In genomic region chr17:35731932-35732805, GRCh38 we compare ENCODE assay signal across 10 cellular contexts. TPM values are rescaled to one million over a fixed set of nuclear protein-coding genes. Genes with fewer than 3 reads are reported as not detected.
A peak's percentile ranks its signal among the peaks of the same experiment; 100 is the strongest.
DNase-seq lines count a peak whose midpoint lies in the region; ATAC-seq and TF ChIP-seq lines count a peak whose summit lies in the region.
"Had no signal": no experiment of that assay in that cellular context is flagged by ENCODE, and none has a peak within 500 bp of the region (broad histone marks: within the 10 kb centered on the region; RNA-seq: fewer than 3 reads in every experiment).

No MANE protein-coding gene starts in this region.

- peak overlapping the region; percentile 77 for H3K4me3 ChIP-seq in ACC112 (ENCODE audit: low read depth, low read length)

- H3K36me3 ChIP-seq in ACC112 (ENCODE audit: insufficient read depth, low read length): no peaks in the 10 kb centered on the region

- H3K79me2 ChIP-seq in ACC112 (ENCODE audit: control insufficient read depth, insufficient read depth, low read length, unreplicated experiment): no peaks in the 10 kb centered on the region

- H3K27ac ChIP-seq in ACC112 (ENCODE audit: low read depth, low read length): no peak overlapping the region
- H3K27ac ChIP-seq: epithelial cell of prostate had no signal

- no peak overlapping the region for H2AFZ ChIP-seq in ACC112 (ENCODE audit: low read length, unreplicated experiment)

- peak; percentile 38 to 50 for ATAC-seq in naive thymus-derived CD8-positive, alpha-beta T cell
- no peak for ATAC-seq in HG03095 (IDR thresholded peaks at IDR 0.05; ENCODE audit: unreplicated experiment)
- ATAC-seq in GM19452 (IDR thresholded peaks at IDR 0.05; ENCODE audit: unreplicated experiment): no peak
- ATAC-seq in GM18867 (IDR thresholded peaks at IDR 0.05; ENCODE audit: unreplicated experiment): no peak

- peaks cover 16% of the 10 kb centered on the region for H3K27me3 Mint-ChIP-seq in IgD-negative memory B cell
- H3K27me3 Mint-ChIP-seq in endothelial cell (ENCODE audit: unreplicated experiment): peaks cover 12% of the 10 kb centered on the region
- peaks cover 0 to 2% (median 0%) of the 10 kb centered on the region in 5 donors for H3K27me3 Mint-ChIP-seq in naive thymus-derived CD8-positive, alpha-beta T cell

- H3K4me1 Mint-ChIP-seq in IgD-negative memory B cell (peaks cover 0 to 11% (median 10%) of the 10 kb centered on the region in 3 donors), endothelial cell (ENCODE audit: unreplicated experiment) (peaks cover 9% of the 10 kb centered on the region)
- peaks cover 15 to 31% (median 21%) of the 10 kb centered on the region in 4 donors for H3K4me1 Mint-ChIP-seq in naive thymus-derived CD8-positive, alpha-beta T cell

- POLR2A ChIA-PET in naive thymus-derived CD8-positive, alpha-beta T cell (lab: Charles Lee): interaction anchor here (0.7 to 1.6 kb wide), 3 partner anchors 9 to 212 kb away, joined by 3 to 5 read pairs (median 4); no protein-coding TSS in a partner anchor

- peaks cover 8% of the 10 kb centered on the region for H3K4me1 ChIP-seq in ACC112 (ENCODE audit: control insufficient read depth, insufficient read depth, low read length, unreplicated experiment)

- H3K4me3 Mint-ChIP-seq in IgD-negative memory B cell: peak overlapping the region in 3 of 4 donors; percentile 52 to 81 (median 78)
- peak overlapping the region; percentile 87 for H3K4me3 Mint-ChIP-seq in endothelial cell (ENCODE audit: unreplicated experiment)
- H3K4me3 Mint-ChIP-seq in naive thymus-derived CD8-positive, alpha-beta T cell: peak overlapping the region; percentile 67 to 86 (median 77)

- no peaks in the 10 kb centered on the region for H3K9me3 Mint-ChIP-seq in IgD-negative memory B cell
- H3K9me3 Mint-ChIP-seq in endothelial cell (ENCODE audit: unreplicated experiment): no peaks in the 10 kb centered on the region
- H3K9me3 Mint-ChIP-seq in naive thymus-derived CD8-positive, alpha-beta T cell: no peaks in the 10 kb centered on the region

- peaks cover 3% of the 10 kb centered on the region; the same call in 1 of the 2 replicates for H3K27me3 ChIP-seq in ACC112 (ENCODE audit: insufficient read depth, low read length)

- TF ChIP-seq CTCF in endothelial cell (IDR thresholded peaks at IDR 0.05; ENCODE audit: unreplicated experiment): no peak

- DNase-seq in endothelial cell (ENCODE audit: low spot score): no peak
- peak in 1 of 10 donors; percentile 45 for DNase-seq in naive thymus-derived CD8-positive, alpha-beta T cell
- no peak for DNase-seq in NOMO-1 treated with dmso at 0.1 percent for 144 hours (lab: John Stamatoyannopoulos, UW; ENCODE audit: unreplicated experiment)

- H3K27ac Mint-ChIP-seq in IgD-negative memory B cell: peak overlapping the region in 1 of 3 donors; percentile 62
- H3K27ac Mint-ChIP-seq in endothelial cell (ENCODE audit: unreplicated experiment): no peak overlapping the region
- peak overlapping the region in 4 of 10 donors; percentile 36 to 83 (median 74) for H3K27ac Mint-ChIP-seq in naive thymus-derived CD8-positive, alpha-beta T cell

- peaks cover 18% of the 10 kb centered on the region for H3K36me3 Mint-ChIP-seq in IgD-negative memory B cell
- H3K36me3 Mint-ChIP-seq in endothelial cell (ENCODE audit: low read depth, unreplicated experiment): peaks cover 9% of the 10 kb centered on the region
- peaks cover 0 to 5% (median 0%) of the 10 kb centered on the region in 3 donors for H3K36me3 Mint-ChIP-seq in naive thymus-derived CD8-positive, alpha-beta T cell

RNA-seq across cellular contexts. Expression of gene RASL10B, which starts 0.7 kb away (rescaled TPM):
- not detected for polyA plus RNA-seq in IgD-negative memory B cell
- 1.7 TPM for total RNA-seq in endothelial cell (ENCODE audit: unreplicated experiment)
- under 1 TPM; 0.38 to 0.57 TPM for total RNA-seq in naive thymus-derived CD8-positive, alpha-beta T cell
- polyA plus RNA-seq in naive thymus-derived CD8-positive, alpha-beta T cell: under 1 TPM in 1 of 3 donors, not detected in 2; 0.06 TPM

RNA-seq across cellular contexts. Expression of gene GAS2L2, which starts 20.9 kb away (rescaled TPM):
- polyA plus RNA-seq in IgD-negative memory B cell: not detected
- total RNA-seq in endothelial cell (ENCODE audit: unreplicated experiment): 0.10 TPM
- total RNA-seq in naive thymus-derived CD8-positive, alpha-beta T cell: under 1 TPM; 0.33 to 0.36 TPM
- polyA plus RNA-seq in naive thymus-derived CD8-positive, alpha-beta T cell: not detected

RNA-seq across cellular contexts. Expression of gene C17orf50, which starts 28.5 kb away (rescaled TPM):
- polyA plus RNA-seq in IgD-negative memory B cell: not detected
- total RNA-seq in endothelial cell (ENCODE audit: unreplicated experiment): 0.90 TPM
- total RNA-seq in naive thymus-derived CD8-positive, alpha-beta T cell: under 1 TPM in 1 of 2 experiments, not detected in 1; 0.38 TPM
- 1 to 10 TPM in 1 of 3 donors, under 1 TPM in 2; 0.20 to 2.1 (median 0.67) TPM for polyA plus RNA-seq in naive thymus-derived CD8-positive, alpha-beta T cell
- total RNA-seq: subcutaneous adipose tissue had no signal

Comparison
In these comparisons a context has a peak if more than half of its experiments do, and no peak if none do; other contexts are left out.
1. ATAC-seq: peak in naive thymus-derived CD8-positive, alpha-beta T cell (2 of 2); none in HG03095 (single experiment), GM19452 (single experiment) and GM18867 (single experiment).
2. Peak in every context shown above with its lines, with median percentiles within 50 percentile points of each other: H3K4me3 Mint-ChIP-seq.